In genomic region chr2:113829270-113829669, GRCh38 we compare ENCODE assay signal across 22 cellular contexts.
"Had no signal": no experiment of that assay in that cellular context is flagged by ENCODE, and none has a peak within 500 bp of the region (broad histone marks: within the 10 kb centered on the region; RNA-seq: fewer than 3 reads in every experiment).

No MANE protein-coding gene starts in this region.

- H3K27ac ChIP-seq: HL-60, KMS-11, SJSA1, SK-N-MC had no signal

- H3K36me3 ChIP-seq: SJSA1 had no signal

- H3K4me2 ChIP-seq: KMS-11 had no signal

- H3K9ac ChIP-seq: KMS-11 had no signal

- DNase-seq: Kasumi-1, MV-4-11, NCI-H1048, NCI-H1105, NCI-H1417, NCI-H1436 treated with DMSO at 0.1 percent for 48 hours, NCI-H1694, NCI-H187 treated with DMSO at 0.1 percent for 48 hours, NCI-H2029 treated with DMSO at 0.1 percent for 48 hours, NCI-H2227 treated with DMSO at 0.1 percent for 48 hours, NCI-H446, NCI-H510A, NCI-H524 treated with DMSO at 0.1 percent for 48 hours, NCI-H69, NCI-H774, Right ventricle myocardium superior, RPMI8226, SIG-M5 had no signal

- H3K27me3 ChIP-seq: SJSA1 had no signal

- H3K4me3 ChIP-seq: SJSA1, SK-N-MC had no signal
